17 cellular contexts compared by ENCODE assay signal in genomic region chr3:37147676-37148075, GRCh38.
"Had no signal": no experiment of that assay in that cellular context is flagged by ENCODE, and none has a peak within 500 bp of the region (broad histone marks: within the 10 kb centered on the region; RNA-seq: fewer than 3 reads in every experiment).

No MANE protein-coding gene starts in this region.

- H3K27ac ChIP-seq: esophagus muscularis mucosa, thyroid gland, vagina had no signal

- ATAC-seq: activated CD4-positive, alpha-beta T cell treated with anti-CD3 and anti-CD28 coated beads for 36 hours; activated CD8-positive, alpha-beta T cell treated with anti-CD3 and anti-CD28 coated beads for 36 hours; activated T-cell treated with anti-CD3 and anti-CD28 coated beads, Interleukin-2, amount 50 U/mL, for 72 hours; natural killer cell treated with Interleukin-12 subunit alpha and Interleukin-12 subunit beta and Interleukin-15 and Interleukin-18, amount 100 ng/mL, for 72 hours had no signal

- H3K27me3 ChIP-seq: esophagus muscularis mucosa, thyroid gland, vagina had no signal

- FAIRE-seq: endometrium had no signal

- DNase-seq: activated CD4-positive, alpha-beta T cell treated with anti-CD3 and anti-CD28 coated beads for 36 hours; activated CD8-positive, alpha-beta memory T cell treated with anti-CD3 and anti-CD28 coated beads, Interleukin-2, amount 50 U/mL, for 4 hours; activated CD8-positive, alpha-beta T cell treated with anti-CD3 and anti-CD28 coated beads for 36 hours; activated gamma-delta T cell treated with Interleukin-2 at 50 U/mL for 16 hours; activated naive CD8-positive, alpha-beta T cell treated with anti-CD3 and anti-CD28 coated beads for 36 hours; activated T-cell treated with anti-CD3 and anti-CD28 coated beads, Interleukin-2, amount 50 U/mL, for 72 hours; anterior cingulate cortex; foreskin fibroblast; head of caudate nucleus; mesenchymal stem cell; stimulated activated CD4-positive, alpha-beta T cell treated with anti-CD3 and anti-CD28 coated beads, Interleukin-15, amount 100 ng/mL, for 24 hours; stimulated activated CD4-positive, alpha-beta T cell treated with anti-CD3 and anti-CD28 coated beads, Interleukin-4, amount 100 ng/mL, for 24 hours; thyroid gland had no signal

- H3K4me3 ChIP-seq: esophagus muscularis mucosa, thyroid gland, vagina had no signal

- H3K9me3 ChIP-seq: esophagus muscularis mucosa, thyroid gland, vagina had no signal
